Comparison of ENCODE assay signal across 27 cellular contexts in the genomic region with DNA sequence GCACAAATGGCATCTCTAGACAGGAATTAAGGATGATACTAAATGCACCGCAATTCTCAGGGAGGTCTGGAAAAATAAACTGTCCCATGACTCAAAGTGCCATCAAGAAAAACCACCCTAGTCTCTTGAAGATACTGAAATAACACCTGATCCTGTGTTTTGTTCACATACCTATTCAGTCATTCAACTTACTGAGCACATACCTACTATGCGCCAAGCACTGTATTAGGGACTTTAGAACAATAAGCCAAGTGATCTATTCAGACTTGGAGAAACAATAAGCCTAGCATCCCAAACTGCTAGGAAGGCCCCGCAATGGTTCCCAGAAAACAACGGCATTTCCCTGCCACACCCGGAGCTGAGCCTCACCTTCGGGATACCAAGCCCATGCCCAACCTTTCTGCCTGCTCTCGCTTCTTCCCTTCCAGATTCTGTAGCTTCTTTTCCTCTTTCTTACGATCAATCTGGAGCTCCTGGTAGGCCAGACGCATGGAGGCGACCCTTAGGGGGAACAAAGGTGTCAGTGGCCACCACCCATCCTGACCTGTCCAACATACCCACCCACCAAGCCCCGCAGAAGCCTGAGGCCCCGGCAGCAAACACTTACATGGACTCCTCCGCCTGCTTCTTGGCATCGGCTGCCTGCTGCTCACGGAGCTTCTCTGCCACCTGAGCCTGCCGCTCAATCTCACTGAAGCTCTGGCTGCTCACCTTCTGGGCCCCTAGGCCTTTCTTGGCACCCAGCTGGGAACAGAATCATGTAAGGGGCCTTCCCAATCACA. TPM values are rescaled to one million over a fixed set of nuclear protein-coding genes. Genes with fewer than 3 reads are reported as not detected.
A peak's percentile ranks its signal among the peaks of the same experiment; 100 is the strongest.
DNase-seq lines count a peak whose midpoint lies in the region; ATAC-seq and TF ChIP-seq lines count a peak whose summit lies in the region.
"Had no signal": no experiment of that assay in that cellular context is flagged by ENCODE, and none has a peak within 500 bp of the region (broad histone marks: within the 10 kb centered on the region; RNA-seq: fewer than 3 reads in every experiment).

No MANE protein-coding gene starts in this region.

- H3K27me3 ChIP-seq in adipocyte (replicated peaks; ENCODE audit: control insufficient read depth, insufficient read depth, low read length) (no peaks in the 10 kb centered on the region), layer of hippocampus (ENCODE audit: control insufficient read depth, insufficient read depth, low read length) (no peaks in the 10 kb centered on the region), stomach (no peaks in the 10 kb centered on the region)
- H3K27me3 ChIP-seq: foreskin keratinocyte, hepatocyte, tibial nerve had no signal

- H3K27me3 Mint-ChIP-seq in natural killer cell (ENCODE audit: low read depth in 2 of 2) = no peaks in the 10 kb centered on the region
- no peaks in the 10 kb centered on the region for H3K27me3 Mint-ChIP-seq in natural killer cell treated with Interleukin-12 subunit alpha and Interleukin-12 subunit beta and Interleukin-15 and Interleukin-18, amount 100 ng/mL, for 72 hours
- H3K27me3 Mint-ChIP-seq in type B pancreatic cell = no peaks in the 10 kb centered on the region

- DNase-seq in natural killer cell (no peak), adipocyte (ENCODE audit: low read depth) (no peak), type B pancreatic cell (ENCODE audit: extremely low spot score, unreplicated experiment) (no peak), stomach (no peak), NCI-H1436 treated with DMSO at 0.1 percent for 48 hours (lab: John Stamatoyannopoulos, UW) (no peak)
- no peak for DNase-seq in natural killer cell treated with Interleukin-12 subunit alpha and Interleukin-12 subunit beta and Interleukin-15 and Interleukin-18, amount 100 ng/mL, for 72 hours (ENCODE audit: low spot score)
- DNase-seq: activated CD4-positive, alpha-beta T cell treated with anti-CD3 and anti-CD28 coated beads, Interleukin-2, amount 50 U/mL, for 48 hours; activated naive CD4-positive, alpha-beta T cell treated with Interleukin-2 at 50 U/mL for 16 hours; central memory CD4-positive, alpha-beta T cell; DMS153; foreskin keratinocyte; mesendoderm; NCI-H1092; NCI-H2029; NCI-H226; NCI-H774; stimulated activated CD4-positive, alpha-beta T cell treated with anti-CD3 and anti-CD28 coated beads, Interleukin-12 subunit alpha, Interleukin-12 subunit beta, amount 100 ng/mL, for 4 hours; stimulated activated CD4-positive, alpha-beta T cell treated with anti-CD3 and anti-CD28 coated beads, Interleukin-4, amount 100 ng/mL, for 24 hours; stimulated activated naive CD4-positive, alpha-beta T cell treated with Interleukin-2 at 50 U/mL for 16 hours; T1000 had no signal

- H3K27ac Mint-ChIP-seq in natural killer cell (peak overlapping the region; percentile 2 to 46), type B pancreatic cell (peak overlapping the region; percentile 64)
- no peak overlapping the region for H3K27ac Mint-ChIP-seq in natural killer cell treated with Interleukin-12 subunit alpha and Interleukin-12 subunit beta and Interleukin-15 and Interleukin-18, amount 100 ng/mL, for 72 hours

- H3K4me1 Mint-ChIP-seq in natural killer cell = peaks cover 15 to 36% of the 10 kb centered on the region in 2 donors
- peaks cover 25 to 29% of the 10 kb centered on the region in 2 donors for H3K4me1 Mint-ChIP-seq in natural killer cell treated with Interleukin-12 subunit alpha and Interleukin-12 subunit beta and Interleukin-15 and Interleukin-18, amount 100 ng/mL, for 72 hours (ENCODE audit: low read depth in 2 of 2)
- peaks cover 5% of the 10 kb centered on the region for H3K4me1 Mint-ChIP-seq in type B pancreatic cell (ENCODE audit: unreplicated experiment)

- intact Hi-C loops in natural killer cell (cut with micrococcal nuclease) (loop anchor here (10.0 kb wide), 1 partner anchor 234 kb away; a partner anchor contains a TSS), stomach (cut with DNase I; ENCODE audit: low total_unique reads) (no loop called here)

- peaks cover 13% of the 10 kb centered on the region for H3K4me1 ChIP-seq in adipocyte (ENCODE audit: control insufficient read depth, insufficient read depth, low read length)
- H3K4me1 ChIP-seq in stomach = peaks cover 27 to 68% (median 45%) of the 10 kb centered on the region in 4 donors
- H3K4me1 ChIP-seq: foreskin keratinocyte had no signal

- peak overlapping the region; percentile 2 for H3K9ac ChIP-seq in adipocyte (ENCODE audit: low read length)

- no peak for ATAC-seq in natural killer cell
- ATAC-seq in natural killer cell treated with Interleukin-12 subunit alpha and Interleukin-12 subunit beta and Interleukin-15 and Interleukin-18, amount 100 ng/mL, for 72 hours = no peak
- ATAC-seq: foreskin keratinocyte, HCT116 had no signal

- H3K9me3 ChIP-seq in adipocyte (ENCODE audit: control insufficient read depth, low read length) (no peaks in the 10 kb centered on the region), stomach (no peaks in the 10 kb centered on the region)
- H3K9me3 ChIP-seq: tibial nerve had no signal

- H3K36me3 Mint-ChIP-seq in natural killer cell = no peaks in the 10 kb centered on the region
- H3K36me3 Mint-ChIP-seq in natural killer cell treated with Interleukin-12 subunit alpha and Interleukin-12 subunit beta and Interleukin-15 and Interleukin-18, amount 100 ng/mL, for 72 hours = no peaks in the 10 kb centered on the region
- peaks cover 17% of the 10 kb centered on the region for H3K36me3 Mint-ChIP-seq in type B pancreatic cell

- no peak for TF ChIP-seq POLR2A in stomach (IDR thresholded peaks at IDR 0.05)

- H3K27ac ChIP-seq in layer of hippocampus (ENCODE audit: low read depth, low read length) (peak overlapping the region; percentile 43), stomach (peak overlapping the region in 1 of 5 donors; percentile 70)
- H3K27ac ChIP-seq: epithelial cell of prostate, foreskin keratinocyte, hepatocyte, tibial nerve had no signal

- TF ChIP-seq CTCF in natural killer cell (IDR thresholded peaks at IDR 0.05) = no peak
- no peak for TF ChIP-seq CTCF in type B pancreatic cell (conservative IDR thresholded peaks at IDR 0.05)
- TF ChIP-seq CTCF in stomach (IDR thresholded peaks at IDR 0.05) = no peak

- H3K36me3 ChIP-seq in adipocyte (ENCODE audit: control insufficient read depth, insufficient read depth, low read length, severe bottlenecking) (peaks cover 75% of the 10 kb centered on the region), stomach (peaks cover 73 to 89% (median 89%) of the 10 kb centered on the region in 4 donors)

- no peak overlapping the region for H3K4me3 Mint-ChIP-seq in natural killer cell
- H3K4me3 Mint-ChIP-seq in natural killer cell treated with Interleukin-12 subunit alpha and Interleukin-12 subunit beta and Interleukin-15 and Interleukin-18, amount 100 ng/mL, for 72 hours = no peak overlapping the region
- no peak overlapping the region for H3K4me3 Mint-ChIP-seq in type B pancreatic cell
- H3K4me3 Mint-ChIP-seq: CD14-positive monocyte had no signal

- no peak for TF ChIP-seq EP300 in stomach (IDR thresholded peaks at IDR 0.05)

- 85 to 87% (median 86%) methylated on average over 16 of the region's 16 CpGs for WGBS in stomach, 5 donors

- H3K9me3 Mint-ChIP-seq in natural killer cell (no peaks in the 10 kb centered on the region), type B pancreatic cell (no peaks in the 10 kb centered on the region)
- no peaks in the 10 kb centered on the region for H3K9me3 Mint-ChIP-seq in natural killer cell treated with Interleukin-12 subunit alpha and Interleukin-12 subunit beta and Interleukin-15 and Interleukin-18, amount 100 ng/mL, for 72 hours
- H3K9me3 Mint-ChIP-seq: CD14-positive monocyte had no signal

- H3K4me3 ChIP-seq in adipocyte (ENCODE audit: low read length) (no peak overlapping the region), stomach (no peak overlapping the region)
- H3K4me3 ChIP-seq: hepatocyte, tibial nerve had no signal

RNA-seq across cellular contexts. Expression of a gene that starts 5.4 kb away (rescaled TPM):
- 100 to 1,000 TPM; 199 to 236 (median 228) TPM for total RNA-seq in natural killer cell
- 100 to 1,000 TPM; 117 to 151 TPM for total RNA-seq in natural killer cell treated with Interleukin-12 subunit alpha and Interleukin-12 subunit beta and Interleukin-15 and Interleukin-18, amount 100 ng/mL, for 72 hours
- 99.9 and 103 TPM in 2 replicates for total RNA-seq in type B pancreatic cell (ENCODE audit: low replicate concordance)
- total RNA-seq in stomach = 100 to 1,000 TPM in 3 of 5 donors, 10 to 100 TPM in 2; 85.8 to 398 (median 121) TPM
- 10 to 100 TPM; 45.8 to 69.7 (median 54.7) TPM for polyA plus RNA-seq in stomach

RNA-seq across cellular contexts. Expression of a gene that starts 15.0 kb away (rescaled TPM):
- total RNA-seq in natural killer cell (1 to 10 TPM in 1 of 3 donors, not detected in 2; 1.3 TPM), type B pancreatic cell (ENCODE audit: low replicate concordance) (52.5 and 77.2 TPM in 2 replicates), stomach (10 to 100 TPM in 3 of 5 donors, 1 to 10 TPM in 2; 6.4 to 38.4 (median 21.3) TPM)
- total RNA-seq in natural killer cell treated with Interleukin-12 subunit alpha and Interleukin-12 subunit beta and Interleukin-15 and Interleukin-18, amount 100 ng/mL, for 72 hours = 1 to 10 TPM; 1.1 to 4.0 TPM
- 10 to 100 TPM; 19.6 to 59.0 (median 30.8) TPM for polyA plus RNA-seq in stomach
- total RNA-seq: OCI-LY7 had no signal
- polyA plus RNA-seq: CD14-positive monocyte had no signal

RNA-seq across cellular contexts. Expression of a gene that starts 43.5 kb away (rescaled TPM):
- total RNA-seq in natural killer cell (10 to 100 TPM; 66.0 to 75.4 (median 67.8) TPM), type B pancreatic cell (ENCODE audit: low replicate concordance) (40.0 and 50.1 TPM in 2 replicates), stomach (10 to 100 TPM; 16.3 to 63.0 (median 26.7) TPM)
- 10 to 100 TPM; 47.9 to 71.7 TPM for total RNA-seq in natural killer cell treated with Interleukin-12 subunit alpha and Interleukin-12 subunit beta and Interleukin-15 and Interleukin-18, amount 100 ng/mL, for 72 hours
- 10 to 100 TPM; 18.2 to 64.6 (median 35.0) TPM for polyA plus RNA-seq in stomach

Comparison
In these comparisons a context has a peak if more than half of its experiments do, and no peak if none do; other contexts are left out.
1. H3K27ac Mint-ChIP-seq: peak in natural killer cell (2 of 2) and type B pancreatic cell (single experiment); none in natural killer cell treated with Interleukin-12 subunit alpha and Interleukin-12 subunit beta and Interleukin-15 and Interleukin-18, amount 100 ng/mL, for 72 hours (0 of 2).